ENCODE assay signal across 13 cellular contexts in the genomic region with DNA sequence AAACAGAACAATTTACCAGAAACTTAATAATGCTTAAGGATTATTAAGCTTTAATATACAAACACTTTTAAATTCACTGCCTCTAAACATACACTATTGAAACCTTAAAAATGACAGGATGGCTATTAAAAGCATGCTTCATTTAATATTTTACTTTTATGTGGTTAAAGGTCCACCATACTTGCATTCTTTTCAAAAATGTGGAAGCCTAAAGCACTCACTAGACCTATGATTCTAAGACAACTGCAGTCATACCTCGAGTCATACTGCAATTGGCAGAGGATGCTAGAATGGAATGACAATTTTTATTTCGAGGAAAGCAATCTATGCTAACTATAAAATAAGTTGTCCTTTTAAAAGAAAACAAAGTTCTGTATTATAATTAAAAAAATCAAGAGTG.
DNase-seq lines count a peak whose midpoint lies in the region; ATAC-seq and TF ChIP-seq lines count a peak whose summit lies in the region.
"Had no signal": no experiment of that assay in that cellular context is flagged by ENCODE, and none has a peak within 500 bp of the region (broad histone marks: within the 10 kb centered on the region; RNA-seq: fewer than 3 reads in every experiment).

No MANE protein-coding gene starts in this region.

- H3K36me3 ChIP-seq in PC-3 (ENCODE audit: low read depth, low read length), result no peaks in the 10 kb centered on the region
- H3K36me3 ChIP-seq in colonic mucosa, result no peaks in the 10 kb centered on the region
- H3K36me3 ChIP-seq: SJSA1, thyroid gland had no signal

- no peak for TF ChIP-seq CTCF in PC-3 (conservative IDR thresholded peaks at IDR 0.05; ENCODE audit: low read depth, low read length)
- no peak for TF ChIP-seq CTCF in colonic mucosa (IDR thresholded peaks at IDR 0.05)

- H3K4me3 ChIP-seq in PC-3 (ENCODE audit: low read length) (no peak overlapping the region), colonic mucosa (no peak overlapping the region)
- H3K4me3 ChIP-seq: SJSA1, thyroid gland had no signal

- no TSS peak for BruUV-seq in PC-3 (replicated peaks; lab: Mats Ljungman, UMichigan)

- H3K79me2 ChIP-seq in PC-3 (ENCODE audit: low read length), result peaks cover 91% of the 10 kb centered on the region

- H3K27me3 Mint-ChIP-seq in activated T-cell treated with anti-CD3 and anti-CD28 coated beads, Interleukin-2, amount 50 U/mL, for 72 hours (ENCODE audit: low read depth), result no peaks in the 10 kb centered on the region

- H3K27me3 ChIP-seq in PC-3 (ENCODE audit: low read length) (no peaks in the 10 kb centered on the region), colonic mucosa (no peaks in the 10 kb centered on the region)
- H3K27me3 ChIP-seq: SJSA1, thyroid gland had no signal

- H3K9ac ChIP-seq in PC-3 (ENCODE audit: low read length) (no peak overlapping the region), colonic mucosa (ENCODE audit: low read depth in 2 of 2, low read length in 2 of 2) (no peak overlapping the region)

- H3K4me1 ChIP-seq in PC-3 (ENCODE audit: insufficient read depth, low read length), result peaks cover 68% of the 10 kb centered on the region
- H3K4me1 ChIP-seq in colonic mucosa, result no peaks in the 10 kb centered on the region

- H3K27ac Mint-ChIP-seq in activated T-cell treated with anti-CD3 and anti-CD28 coated beads, Interleukin-2, amount 50 U/mL, for 72 hours, result peak overlapping the region; percentile 94

- H3K36me3 Mint-ChIP-seq in activated T-cell treated with anti-CD3 and anti-CD28 coated beads, Interleukin-2, amount 50 U/mL, for 72 hours (ENCODE audit: insufficient read depth in 2 of 2), result no peaks in the 10 kb centered on the region

- peaks cover 100% of the 10 kb centered on the region for H3K4me1 Mint-ChIP-seq in activated T-cell treated with anti-CD3 and anti-CD28 coated beads, Interleukin-2, amount 50 U/mL, for 72 hours (ENCODE audit: low read depth)

- H3K27ac ChIP-seq in PC-3 (ENCODE audit: low read length) (no peak overlapping the region), colonic mucosa (peak overlapping the region; percentile 5), substantia nigra (ENCODE audit: low read depth, low read length, poor library complexity, severe bottlenecking) (peak overlapping the region; percentile 94)
- H3K27ac ChIP-seq: SJSA1, thyroid gland had no signal

- no peak overlapping the region for H3K4me2 ChIP-seq in PC-3 (ENCODE audit: low read length)

- no peak for DNase-seq in activated T-cell treated with anti-CD3 and anti-CD28 coated beads, Interleukin-2, amount 50 U/mL, for 72 hours
- DNase-seq in activated T-cell treated with anti-CD3 and anti-CD28 coated beads, Interleukin-2, amount 50 U/mL, for 48 hours, result no peak
- DNase-seq in PC-3, result peak; percentile 40
- no peak for DNase-seq in colonic mucosa
- no peak for DNase-seq in substantia nigra (lab: John Stamatoyannopoulos, UW)
- no peak for DNase-seq in cerebellar cortex (ENCODE audit: low spot score)
- DNase-seq in UCSD-AML1 (lab: John Stamatoyannopoulos, UW; ENCODE audit: unreplicated experiment), result no peak
- no peak for DNase-seq in SW 1271 (lab: John Stamatoyannopoulos, UW)
- DNase-seq: midbrain, NCI-H1436, right cardiac atrium, thyroid gland had no signal

- POLR2A ChIA-PET in PC-3 (lab: Charles Lee; ENCODE audit: unreplicated experiment), result no interaction called here

- peak overlapping the region; percentile 25 to 60 for H3K4me3 Mint-ChIP-seq in activated T-cell treated with anti-CD3 and anti-CD28 coated beads, Interleukin-2, amount 50 U/mL, for 72 hours

- H3K9me2 ChIP-seq in PC-3 (replicated peaks; ENCODE audit: low read length), result no peaks in the 10 kb centered on the region

- H2AFZ ChIP-seq in PC-3 (ENCODE audit: low read length), result no peak overlapping the region

- CTCF ChIA-PET in PC-3 (lab: Charles Lee), result no interaction called here

- intact Hi-C loops in PC-3 (cut with micrococcal nuclease) (no loop called here), colonic mucosa (cut with DNase I) (no loop called here)

- H3K9me3 Mint-ChIP-seq in activated T-cell treated with anti-CD3 and anti-CD28 coated beads, Interleukin-2, amount 50 U/mL, for 72 hours, result no peaks in the 10 kb centered on the region

- H3K9me3 ChIP-seq in PC-3 (ENCODE audit: low read length), result no peaks in the 10 kb centered on the region
- no peaks in the 10 kb centered on the region for H3K9me3 ChIP-seq in colonic mucosa
- H3K9me3 ChIP-seq: SJSA1, thyroid gland had no signal

- ATAC-seq in activated T-cell treated with anti-CD3 and anti-CD28 coated beads, Interleukin-2, amount 50 U/mL, for 72 hours (replicated peaks in 1 of 2), result no peak
- ATAC-seq in PC-3, result peak; percentile 30
- ATAC-seq: right cardiac atrium had no signal

- H4K20me1 ChIP-seq in PC-3 (ENCODE audit: low read length), result no peaks in the 10 kb centered on the region

- H3F3A ChIP-seq in PC-3 (ENCODE audit: low read length, unreplicated experiment), result no peaks in the 10 kb centered on the region
